ENCODE assay signal across 15 cellular contexts in the genomic region with DNA sequence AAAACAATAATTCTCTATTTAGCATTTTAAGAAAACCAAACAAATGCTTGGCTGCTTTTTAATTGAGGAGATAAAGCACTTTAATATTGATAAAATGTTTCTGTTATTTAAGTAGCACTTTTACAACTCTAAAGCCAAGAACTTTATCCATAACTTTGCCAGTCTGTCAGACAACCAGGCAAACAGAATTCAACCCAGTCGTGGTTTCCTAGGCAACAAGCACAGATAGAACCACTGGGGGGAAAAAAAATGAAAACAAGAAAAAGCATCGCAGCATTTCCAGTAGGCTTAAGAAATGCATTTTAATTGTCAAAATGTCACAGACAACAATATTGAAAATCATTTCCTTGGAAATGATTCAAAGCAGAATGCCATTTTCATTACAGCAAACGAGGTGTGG.
DNase-seq lines count a peak whose midpoint lies in the region; FAIRE-seq and TF ChIP-seq lines count a peak whose summit lies in the region.
"Had no signal": no experiment of that assay in that cellular context is flagged by ENCODE, and none has a peak within 500 bp of the region (broad histone marks: within the 10 kb centered on the region; RNA-seq: fewer than 3 reads in every experiment).

No MANE protein-coding gene starts in this region.

- DNase-seq in D721Med (ENCODE audit: insufficient read length, low spot score), result no peak
- DNase-seq in NCI-H146 (lab: John Stamatoyannopoulos, UW), result peak; percentile 69
- peak; percentile 40 for DNase-seq in astrocyte of the hippocampus (ENCODE audit: low read depth, low spot score)
- no peak for DNase-seq in CD1c-positive myeloid dendritic cell (ENCODE audit: extremely low spot score)
- DNase-seq in GM12892 (ENCODE audit: insufficient read length), result no peak
- no peak for DNase-seq in SIG-M5 treated with dmso at 0.1 percent for 504 hours (lab: John Stamatoyannopoulos, UW; ENCODE audit: unreplicated experiment)
- DNase-seq: activated CD4-positive, alpha-beta T cell treated with anti-CD3 and anti-CD28 coated beads, Interleukin-2, amount 10 ng/mL, durations not matched to agents 7 days and 5 days; cerebellar nuclear complex; effector memory CD4-positive, alpha-beta T cell; naive thymus-derived CD4-positive, alpha-beta T cell; NCI-H1694 treated with DMSO at 0.1 percent for 48 hours; NK-92 treated with Interleukin-12 subunit alpha and Interleukin-12 subunit beta, amount 100 ng/mL, for 24 hours; posterior cingulate gyrus had no signal

- H3K79me2 ChIP-seq in neural cell (replicated peaks; ENCODE audit: insufficient read depth, low read length), result no peaks in the 10 kb centered on the region

- TF ChIP-seq CTCF in D721Med (IDR thresholded peaks at IDR 0.05; ENCODE audit: insufficient read depth, missing control alignments) (no peak), neural cell (IDR thresholded peaks at IDR 0.05; ENCODE audit: poor library complexity, severe bottlenecking) (no peak)

- H3K36me3 ChIP-seq in neural cell (ENCODE audit: insufficient read depth, low read length), result no peaks in the 10 kb centered on the region
- H3K36me3 ChIP-seq: suprapubic skin had no signal

- no peaks in the 10 kb centered on the region for H3K9me2 ChIP-seq in neural cell (ENCODE audit: insufficient read depth, low read length)

- peak overlapping the region; percentile 18 for H3K4me2 ChIP-seq in neural cell (ENCODE audit: low read length)

- TF ChIP-seq RAD21 in neural cell (conservative IDR thresholded peaks at IDR 0.05), result no peak

- peak; percentile 74 for FAIRE-seq in D721Med (lab: Jason Lieb, UNC)
- FAIRE-seq in GM12892 (lab: Jason Lieb, UNC), result no peak

- no peaks in the 10 kb centered on the region for H4K20me1 ChIP-seq in neural cell (ENCODE audit: insufficient read depth)

- H3K9me3 ChIP-seq in neural cell (ENCODE audit: low read length), result no peaks in the 10 kb centered on the region
- H3K9me3 ChIP-seq: suprapubic skin had no signal

- H3K27me3 ChIP-seq in neural cell (ENCODE audit: insufficient read depth, low read depth, low read length), result no peaks in the 10 kb centered on the region
- H3K27me3 ChIP-seq: suprapubic skin had no signal

- H3K9ac ChIP-seq in neural cell (ENCODE audit: low read length), result peak overlapping the region; percentile 4

- H2AFZ ChIP-seq in neural cell (ENCODE audit: low read depth, low read length), result no peak overlapping the region

- TF ChIP-seq EP300 in neural cell (conservative IDR thresholded peaks at IDR 0.05; ENCODE audit: poor library complexity, severe bottlenecking), result no peak

- no peaks in the 10 kb centered on the region for H3F3A ChIP-seq in neural cell (ENCODE audit: insufficient read depth, low read length, poor library complexity, severe bottlenecking)

- H3K4me3 ChIP-seq in neural cell (ENCODE audit: low read length), result peak overlapping the region; percentile 23
- H3K4me3 ChIP-seq: suprapubic skin had no signal

- no peak for TF ChIP-seq POLR2A in GM12892 (IDR thresholded peaks at IDR 0.05; ENCODE audit: low read depth, low read length)

- H3K27ac ChIP-seq in neural cell (ENCODE audit: low read length), result peak overlapping the region; percentile 45
- H3K27ac ChIP-seq: suprapubic skin had no signal

TF ChIP-seq in neural cell, 6 proteins besides CTCF, POLR2A, EP300 and RAD21:
- no peak for TF ChIP-seq SMC3 (conservative IDR thresholded peaks at IDR 0.05; ENCODE audit: poor library complexity)
- no peak for TF ChIP-seq POLR2AphosphoS5 (IDR thresholded peaks at IDR 0.05)
- TF ChIP-seq TAF1 (IDR thresholded peaks at IDR 0.05; ENCODE audit: low read depth), result no peak
- TF ChIP-seq, protein P1, sequence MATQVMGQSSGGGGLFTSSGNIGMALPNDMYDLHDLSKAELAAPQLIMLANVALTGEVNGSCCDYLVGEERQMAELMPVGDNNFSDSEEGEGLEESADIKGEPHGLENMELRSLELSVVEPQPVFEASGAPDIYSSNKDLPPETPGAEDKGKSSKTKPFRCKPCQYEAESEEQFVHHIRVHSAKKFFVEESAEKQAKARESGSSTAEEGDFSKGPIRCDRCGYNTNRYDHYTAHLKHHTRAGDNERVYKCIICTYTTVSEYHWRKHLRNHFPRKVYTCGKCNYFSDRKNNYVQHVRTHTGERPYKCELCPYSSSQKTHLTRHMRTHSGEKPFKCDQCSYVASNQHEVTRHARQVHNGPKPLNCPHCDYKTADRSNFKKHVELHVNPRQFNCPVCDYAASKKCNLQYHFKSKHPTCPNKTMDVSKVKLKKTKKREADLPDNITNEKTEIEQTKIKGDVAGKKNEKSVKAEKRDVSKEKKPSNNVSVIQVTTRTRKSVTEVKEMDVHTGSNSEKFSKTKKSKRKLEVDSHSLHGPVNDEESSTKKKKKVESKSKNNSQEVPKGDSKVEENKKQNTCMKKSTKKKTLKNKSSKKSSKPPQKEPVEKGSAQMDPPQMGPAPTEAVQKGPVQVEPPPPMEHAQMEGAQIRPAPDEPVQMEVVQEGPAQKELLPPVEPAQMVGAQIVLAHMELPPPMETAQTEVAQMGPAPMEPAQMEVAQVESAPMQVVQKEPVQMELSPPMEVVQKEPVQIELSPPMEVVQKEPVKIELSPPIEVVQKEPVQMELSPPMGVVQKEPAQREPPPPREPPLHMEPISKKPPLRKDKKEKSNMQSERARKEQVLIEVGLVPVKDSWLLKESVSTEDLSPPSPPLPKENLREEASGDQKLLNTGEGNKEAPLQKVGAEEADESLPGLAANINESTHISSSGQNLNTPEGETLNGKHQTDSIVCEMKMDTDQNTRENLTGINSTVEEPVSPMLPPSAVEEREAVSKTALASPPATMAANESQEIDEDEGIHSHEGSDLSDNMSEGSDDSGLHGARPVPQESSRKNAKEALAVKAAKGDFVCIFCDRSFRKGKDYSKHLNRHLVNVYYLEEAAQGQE (IDR thresholded peaks at IDR 0.05; ENCODE audit: borderline replicate concordance), result no peak
- no peak for TF ChIP-seq EZH2 (IDR thresholded peaks at IDR 0.05; ENCODE audit: borderline replicate concordance, insufficient read depth, low read length, poor library complexity, severe bottlenecking)
- no peak for TF ChIP-seq MXI1 (conservative IDR thresholded peaks at IDR 0.05; ENCODE audit: poor library complexity, severe bottlenecking)
TF ChIP-seq in neural cell: peak in this region for 0.

Comparison
In these comparisons a context has a peak if more than half of its experiments do, and no peak if none do; other contexts are left out.
1. DNase-seq: peak in NCI-H146 (single experiment) and astrocyte of the hippocampus (single experiment); none in D721Med (single experiment), CD1c-positive myeloid dendritic cell (single experiment), GM12892 (single experiment) and SIG-M5 treated with dmso at 0.1 percent for 504 hours (single experiment).